Comparison of ENCODE assay signal across 9 cellular contexts in the genomic region with DNA sequence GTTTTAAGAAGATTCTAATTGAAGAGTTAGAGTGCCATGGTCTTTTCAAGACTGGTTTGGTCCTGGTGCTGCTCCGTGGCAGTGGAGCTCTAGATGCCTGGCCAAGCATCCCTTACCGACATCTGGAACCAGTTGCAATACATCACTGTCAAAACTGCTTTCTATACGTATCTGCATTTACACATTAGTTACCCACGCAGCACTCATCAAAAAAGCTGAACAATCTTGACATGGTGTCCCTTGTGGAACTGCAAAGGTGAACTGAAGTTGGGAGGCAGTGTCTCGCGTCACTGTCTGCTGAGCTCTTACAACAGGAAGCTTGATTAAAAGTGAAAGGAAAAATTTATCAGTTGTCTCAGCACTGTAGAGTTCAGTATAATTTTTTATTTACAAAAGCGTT.
DNase-seq lines count a peak whose midpoint lies in the region; ATAC-seq and TF ChIP-seq lines count a peak whose summit lies in the region.
"Had no signal": no experiment of that assay in that cellular context is flagged by ENCODE, and none has a peak within 500 bp of the region (broad histone marks: within the 10 kb centered on the region; RNA-seq: fewer than 3 reads in every experiment).

No MANE protein-coding gene starts in this region.

- H3K4me1 Mint-ChIP-seq in naive B cell = peaks cover 9 to 32% (median 16%) of the 10 kb centered on the region in 3 donors

- peak overlapping the region; percentile 73 to 93 (median 88) for H3K4me3 Mint-ChIP-seq in naive B cell

- no peaks in the 10 kb centered on the region for H3K36me3 Mint-ChIP-seq in naive B cell

- H3K4me1 ChIP-seq in tibial artery = no peaks in the 10 kb centered on the region

- no peaks in the 10 kb centered on the region for H3K36me3 ChIP-seq in tibial artery
- H3K36me3 ChIP-seq: cardiac muscle cell had no signal

- TF ChIP-seq CTCF in coronary artery (IDR thresholded peaks at IDR 0.05) (no peak), tibial artery (IDR thresholded peaks at IDR 0.05) (no peak)

- intact Hi-C loops in tibial artery (cut with DNase I; ENCODE audit: low total_unique reads) = no loop called here

- H3K27ac ChIP-seq in coronary artery (no peak overlapping the region), tibial artery (no peak overlapping the region)
- H3K27ac ChIP-seq: cardiac muscle cell had no signal

- H3K9me3 Mint-ChIP-seq in naive B cell = no peaks in the 10 kb centered on the region

- no peaks in the 10 kb centered on the region for H3K27me3 ChIP-seq in tibial artery
- H3K27me3 ChIP-seq: cardiac muscle cell had no signal

- peak; percentile 45 for DNase-seq in Ammon's horn (ENCODE audit: low spot score)
- DNase-seq in UCSD-AML1 (lab: John Stamatoyannopoulos, UW; ENCODE audit: unreplicated experiment) = peak; percentile 26
- DNase-seq in coronary artery (ENCODE audit: low spot score) = no peak
- peak; percentile 53 for DNase-seq in naive B cell
- DNase-seq in tibial artery = peak in 1 of 2 donors; percentile 26
- no peak for DNase-seq in amygdala (lab: John Stamatoyannopoulos, UW)
- DNase-seq in RKO (ENCODE audit: low spot score) = no peak

- peak overlapping the region; percentile 63 for H3K4me3 ChIP-seq in coronary artery
- H3K4me3 ChIP-seq in tibial artery = peak overlapping the region; percentile 26 to 36
- H3K4me3 ChIP-seq: cardiac muscle cell had no signal

- no peaks in the 10 kb centered on the region for H3K27me3 Mint-ChIP-seq in naive B cell

- H3K27ac Mint-ChIP-seq in naive B cell = peak overlapping the region in 5 of 6 donors; percentile 87 to 95 (median 94)

- ATAC-seq in GM21737 (IDR thresholded peaks at IDR 0.05; ENCODE audit: unreplicated experiment) (peak; percentile 68), naive B cell (ENCODE audit: low read depth in 2 of 2) (peak; percentile 98 to 100)

- H3K9me3 ChIP-seq in tibial artery = no peaks in the 10 kb centered on the region

Comparison
In these comparisons a context has a peak if more than half of its experiments do, and no peak if none do; other contexts are left out.
1. DNase-seq: peak in Ammon's horn (single experiment), UCSD-AML1 (single experiment) and naive B cell (single experiment); none in coronary artery (single experiment), amygdala (0 of 56) and RKO (single experiment).